Comparison of ENCODE assay signal across 17 cellular contexts in genomic region chr9:70069734-70070133, GRCh38. TPM values are rescaled to one million over a fixed set of nuclear protein-coding genes. Genes with fewer than 3 reads are reported as not detected.
DNase-seq lines count a peak whose midpoint lies in the region; ATAC-seq, FAIRE-seq and TF ChIP-seq lines count a peak whose summit lies in the region.
"Had no signal": no experiment of that assay in that cellular context is flagged by ENCODE, and none has a peak within 500 bp of the region (broad histone marks: within the 10 kb centered on the region; RNA-seq: fewer than 3 reads in every experiment).

No MANE protein-coding gene starts in this region.

- TF ChIP-seq EP300 in sigmoid colon (IDR thresholded peaks at IDR 0.05), result peak in 2 of 4 donors; percentile 28 to 62

- no peak overlapping the region for H3K4me3 ChIP-seq in esophagus (ENCODE audit: low read depth in 1 of 2, low read length in 2 of 2)
- H3K4me3 ChIP-seq in right atrium auricular region, result no peak overlapping the region
- no peak overlapping the region for H3K4me3 ChIP-seq in sigmoid colon
- H3K4me3 ChIP-seq in uterus, result no peak overlapping the region
- H3K4me3 ChIP-seq: MG63 had no signal

- TF ChIP-seq CTCF in right atrium auricular region (IDR thresholded peaks at IDR 0.05) (no peak), sigmoid colon (IDR thresholded peaks at IDR 0.05) (no peak), uterus (IDR thresholded peaks at IDR 0.05) (no peak)

- 71 to 72% methylated on average over 3 of the region's 3 CpGs for WGBS in esophagus, 2 donors
- 68 to 81% methylated on average over 3 of the region's 3 CpGs for WGBS in sigmoid colon, 2 donors

- H3K27me3 ChIP-seq in esophagus (ENCODE audit: control insufficient read depth in 1 of 2, insufficient read depth in 2 of 2, low read length in 2 of 2) (no peaks in the 10 kb centered on the region), right atrium auricular region (no peaks in the 10 kb centered on the region), sigmoid colon (no peaks in the 10 kb centered on the region), uterus (no peaks in the 10 kb centered on the region)
- H3K27me3 ChIP-seq: MG63 had no signal

- H3K9me3 ChIP-seq in esophagus (ENCODE audit: control insufficient read depth in 2 of 2, insufficient read depth in 1 of 2, low read depth in 1 of 2, low read length in 1 of 2) (no peaks in the 10 kb centered on the region), right atrium auricular region (no peaks in the 10 kb centered on the region), sigmoid colon (no peaks in the 10 kb centered on the region), uterus (no peaks in the 10 kb centered on the region)
- H3K9me3 ChIP-seq: MG63 had no signal

- H3K27ac ChIP-seq in esophagus (ENCODE audit: low read depth in 2 of 2, low read length in 1 of 2) (peak overlapping the region; percentile 3 to 59), right atrium auricular region (peak overlapping the region; percentile 19 to 46), sigmoid colon (peak overlapping the region; percentile 85 to 98 (median 89)), uterus (peak overlapping the region; percentile 86 to 94)

- DNase-seq in right atrium auricular region (ENCODE audit: low spot score) (no peak), sigmoid colon (no peak), uterus (peak; percentile 71 to 84), GM12892 (ENCODE audit: insufficient read length) (no peak), GM19240 (ENCODE audit: insufficient read length, low spot score) (no peak), frontal cortex (ENCODE audit: low spot score in 2 of 2) (no peak)
- DNase-seq: CD8-positive, alpha-beta T cell; DMS 273 treated with DMSO at 0.1 percent for 48 hours; MG63; NCI-H1092 treated with DMSO at 0.1 percent for 48 hours; NCI-H1694; NCI-H446 treated with DMSO at 0.1 percent for 48 hours; NCI-H748 treated with DMSO at 0.1 percent for 48 hours; SIG-M5 had no signal

- H3K36me3 ChIP-seq in esophagus (ENCODE audit: control insufficient read depth in 2 of 2, insufficient read depth in 2 of 2, low read length in 1 of 2) (no peaks in the 10 kb centered on the region), right atrium auricular region (no peaks in the 10 kb centered on the region), sigmoid colon (no peaks in the 10 kb centered on the region), uterus (no peaks in the 10 kb centered on the region)
- H3K36me3 ChIP-seq: MG63 had no signal

- no peak for FAIRE-seq in GM12892 (lab: Jason Lieb, UNC)
- FAIRE-seq in frontal cortex (lab: Jason Lieb, UNC), result no peak
- FAIRE-seq: H1 had no signal

- intact Hi-C loops in sigmoid colon (cut with DNase I) (loop anchor here (10.0 kb wide), 1 partner anchor 415 kb away; no protein-coding TSS in a partner anchor), uterus (cut with DNase I; ENCODE audit: low total_unique reads) (no loop called here)

- H3K4me1 ChIP-seq in esophagus (ENCODE audit: control insufficient read depth in 2 of 2, insufficient read depth in 2 of 2, low read length in 1 of 2), result peaks cover 2 to 3% of the 10 kb centered on the region in 2 donors
- peaks cover 0 to 79% of the 10 kb centered on the region in 2 donors for H3K4me1 ChIP-seq in right atrium auricular region
- peaks cover 0 to 100% (median 92%) of the 10 kb centered on the region in 4 donors for H3K4me1 ChIP-seq in sigmoid colon
- peaks cover 14 to 31% of the 10 kb centered on the region in 2 donors for H3K4me1 ChIP-seq in uterus

- no peak for ATAC-seq in GM18505 (IDR thresholded peaks at IDR 0.05; ENCODE audit: unreplicated experiment)
- ATAC-seq: CD8-positive, alpha-beta T cell had no signal

- TF ChIP-seq POLR2A in sigmoid colon (IDR thresholded peaks at IDR 0.05), result no peak
- TF ChIP-seq POLR2A in uterus (IDR thresholded peaks at IDR 0.05), result no peak
- no peak for TF ChIP-seq POLR2A in GM12892 (IDR thresholded peaks at IDR 0.05; ENCODE audit: low read depth, low read length)
- no peak for TF ChIP-seq POLR2A in GM18505 (IDR thresholded peaks at IDR 0.05; ENCODE audit: borderline replicate concordance, extremely low read depth, insufficient read depth, insufficient read length)

RNA-seq across cellular contexts. Expression of gene MAMDC2, which starts 26.1 kb away (rescaled TPM):
- polyA plus RNA-seq in esophagus (1 to 10 TPM; 3.3 to 7.0 TPM), sigmoid colon (1 to 10 TPM; 2.5 to 5.3 (median 4.2) TPM)
- total RNA-seq in right atrium auricular region (10 to 100 TPM; 28.8 to 32.5 TPM), sigmoid colon (100 to 1,000 TPM in 3 of 4 donors, 10 to 100 TPM in 1; 89.9 to 167 (median 137) TPM), uterus (100 to 1,000 TPM in 3 of 4 donors, 10 to 100 TPM in 1; 42.7 to 204 (median 138) TPM), frontal cortex (2.0 TPM)
- not detected for polyA plus RNA-seq in GM12892 (2012; ENCODE audit: missing spikeins)
- total RNA-seq: CD8-positive, alpha-beta T cell had no signal

Comparison
In these comparisons a context has a peak if more than half of its experiments do, and no peak if none do; other contexts are left out.
1. H3K27ac ChIP-seq: peak in every context shown above with its lines; median percentile 90 in uterus; 89 in sigmoid colon; 32 in right atrium auricular region; 31 in esophagus.
2. DNase-seq: peak in uterus (2 of 2); none in right atrium auricular region (single experiment), sigmoid colon (single experiment), GM12892 (single experiment), GM19240 (single experiment) and frontal cortex (0 of 2).